Comparison of ENCODE assay signal across 2 cellular contexts in genomic region chr10:50407077-50407801, GRCh38.
TF ChIP-seq lines count a peak whose summit lies in the region.

No MANE protein-coding gene starts in this region.

TF ChIP-seq in HEK293, 187 proteins besides CTCF, POLR2A, EP300 and RAD21 (continued from another document):
- TF ChIP-seq PRDM10 (tag by site-specific recombination; IDR thresholded peaks at IDR 0.05) (peak; percentile 49), ZNF248 (tag by site-specific recombination; IDR thresholded peaks at IDR 0.05) (no peak)

TF ChIP-seq in WTC11, 78 proteins besides CTCF, POLR2A, EP300 and RAD21 (continued from another document):
- TF ChIP-seq PRDM15 (CRISPR knock-in tag; IDR thresholded peaks at IDR 0.05), result no peak
- 0 out of 2 replicates have a peak, but pooled peaks have one; percentile 29 for TF ChIP-seq SP1 (CRISPR knock-in tag; conservative IDR thresholded peaks at IDR 0.05)
- peak; percentile 83 for TF ChIP-seq ATF3 (CRISPR knock-in tag; conservative IDR thresholded peaks at IDR 0.05)
- peak; percentile 29; the same call in 1 of the 2 replicates for TF ChIP-seq ZNF423 (CRISPR knock-in tag; IDR thresholded peaks at IDR 0.05)
- no peak for TF ChIP-seq USF2 (CRISPR knock-in tag; IDR thresholded peaks at IDR 0.05)
- no peak for TF ChIP-seq TEAD4 (CRISPR knock-in tag; IDR thresholded peaks at IDR 0.05)
